In the genomic region with DNA sequence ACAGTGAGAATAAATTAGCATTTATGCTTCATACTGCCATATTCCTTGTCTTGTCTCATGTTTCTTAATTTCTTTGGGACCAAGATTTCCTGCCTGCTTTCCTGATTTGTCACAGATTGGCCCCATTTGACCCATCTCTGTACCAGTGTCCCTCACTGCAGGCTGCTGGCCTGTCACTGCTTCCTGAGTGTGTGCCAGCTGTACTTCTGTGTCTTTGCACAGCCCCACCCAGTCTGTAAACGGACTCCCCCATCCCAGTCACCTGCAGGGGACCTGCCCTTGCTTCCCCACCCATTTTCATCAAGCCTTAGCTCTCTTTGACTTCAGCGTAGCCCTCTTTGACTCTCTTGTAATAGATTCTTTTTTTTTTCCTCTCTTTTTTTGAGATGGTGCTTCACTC, we compare ENCODE assay signal across 35 cellular contexts.
DNase-seq lines count a peak whose midpoint lies in the region; ATAC-seq, FAIRE-seq and TF ChIP-seq lines count a peak whose summit lies in the region.
"Had no signal": no experiment of that assay in that cellular context is flagged by ENCODE, and none has a peak within 500 bp of the region (broad histone marks: within the 10 kb centered on the region; RNA-seq: fewer than 3 reads in every experiment).

No MANE protein-coding gene starts in this region.

- peak; percentile 97 for ATAC-seq in mucosa of descending colon
- no peak for ATAC-seq in stimulated activated naive CD8-positive, alpha-beta T cell treated with anti-CD3 and anti-CD28 coated beads, Interleukin-15, amount 100 ng/mL, for 72 hours
- ATAC-seq: activated CD8-positive, alpha-beta T cell treated with anti-CD3 and anti-CD28 coated beads for 36 hours; activated naive CD4-positive, alpha-beta T cell treated with anti-CD3 and anti-CD28 coated beads, Interleukin-2, amount 50 U/mL, for 72 hours; HepG2; naive thymus-derived CD4-positive, alpha-beta T cell; T-helper 17 cell had no signal

- no peak overlapping the region for H3K4me3 Mint-ChIP-seq in astrocyte (ENCODE audit: unreplicated experiment)
- H3K4me3 Mint-ChIP-seq in stimulated activated naive CD8-positive, alpha-beta T cell treated with anti-CD3 and anti-CD28 coated beads, Interleukin-15, amount 100 ng/mL, for 72 hours = no peak overlapping the region
- H3K4me3 Mint-ChIP-seq: activated CD8-positive, alpha-beta T cell treated with anti-CD3 and anti-CD28 coated beads for 36 hours; naive thymus-derived CD4-positive, alpha-beta T cell; T-helper 17 cell had no signal

- intact Hi-C loops in mucosa of descending colon (cut with DNase I, micrococcal nuclease) (no loop called here), tibial artery (cut with DNase I; ENCODE audit: low total_unique reads) (no loop called here)

- TF ChIP-seq CTCF in astrocyte (IDR thresholded peaks at IDR 0.05; ENCODE audit: insufficient read depth, low read depth, low read length) (no peak), mucosa of descending colon (IDR thresholded peaks at IDR 0.05) (no peak), tibial artery (IDR thresholded peaks at IDR 0.05) (no peak)

- H3K27me3 ChIP-seq in astrocyte (ENCODE audit: insufficient read depth, low read length) (no peaks in the 10 kb centered on the region), tibial artery (no peaks in the 10 kb centered on the region)

- H3K27ac Mint-ChIP-seq in astrocyte (ENCODE audit: unreplicated experiment) = peak overlapping the region; percentile 38
- no peak overlapping the region for H3K27ac Mint-ChIP-seq in stimulated activated naive CD8-positive, alpha-beta T cell treated with anti-CD3 and anti-CD28 coated beads, Interleukin-15, amount 100 ng/mL, for 72 hours
- H3K27ac Mint-ChIP-seq: activated CD8-positive, alpha-beta T cell treated with anti-CD3 and anti-CD28 coated beads for 36 hours; activated naive CD4-positive, alpha-beta T cell treated with anti-CD3 and anti-CD28 coated beads, Interleukin-2, amount 50 U/mL, for 72 hours; activated T-helper 2 cell treated with anti-CD3 and anti-CD28 coated beads, Interferon-gamma antibody, Interleukin-2, Interleukin-4, amounts not matched to agents 10 μg/mL and 5 μg/mL and 100 μg/mL, durations not matched to agents 14 hours and 24 hours and 36 hours; T-helper 17 cell had no signal

- H3K4me1 ChIP-seq in astrocyte (ENCODE audit: insufficient read depth, low read length) = peaks cover 22% of the 10 kb centered on the region
- peaks cover 9% of the 10 kb centered on the region for H3K4me1 ChIP-seq in mucosa of descending colon (ENCODE audit: low read depth)
- H3K4me1 ChIP-seq in tibial artery = peaks cover 0 to 55% (median 17%) of the 10 kb centered on the region in 4 donors

- no peak overlapping the region for H3K9ac ChIP-seq in astrocyte (ENCODE audit: low read length)

- no peak overlapping the region for H3K27ac ChIP-seq in astrocyte (ENCODE audit: low read depth, low read length)
- peak overlapping the region; percentile 37 to 47 for H3K27ac ChIP-seq in tibial artery
- H3K27ac ChIP-seq: 22Rv1, SK-N-MC had no signal

- peaks cover 21% of the 10 kb centered on the region for H4K20me1 ChIP-seq in astrocyte (ENCODE audit: insufficient read depth, low read length)

- H3K9me3 Mint-ChIP-seq in astrocyte (ENCODE audit: unreplicated experiment) = no peaks in the 10 kb centered on the region
- no peaks in the 10 kb centered on the region for H3K9me3 Mint-ChIP-seq in stimulated activated naive CD8-positive, alpha-beta T cell treated with anti-CD3 and anti-CD28 coated beads, Interleukin-15, amount 100 ng/mL, for 72 hours
- H3K9me3 Mint-ChIP-seq: activated CD8-positive, alpha-beta T cell treated with anti-CD3 and anti-CD28 coated beads for 36 hours; activated naive CD4-positive, alpha-beta T cell treated with anti-CD3 and anti-CD28 coated beads, Interleukin-2, amount 50 U/mL, for 72 hours; activated T-helper 2 cell treated with anti-CD3 and anti-CD28 coated beads, Interferon-gamma antibody, Interleukin-2, Interleukin-4, amounts not matched to agents 10 μg/mL and 5 μg/mL and 100 μg/mL, durations not matched to agents 14 hours and 24 hours and 36 hours; naive thymus-derived CD4-positive, alpha-beta T cell had no signal

- H3K4me2 ChIP-seq in astrocyte (ENCODE audit: low read length) = no peak overlapping the region
- H3K4me2 ChIP-seq: smooth muscle cell had no signal

- H2AFZ ChIP-seq in astrocyte (ENCODE audit: low read depth, low read length) = no peak overlapping the region

- no peak overlapping the region for H3K4me3 ChIP-seq in astrocyte (ENCODE audit: insufficient read depth, low read depth, low read length)
- no peak overlapping the region for H3K4me3 ChIP-seq in mucosa of descending colon
- no peak overlapping the region for H3K4me3 ChIP-seq in tibial artery
- H3K4me3 ChIP-seq: SK-N-MC, smooth muscle cell had no signal

- H3K36me3 ChIP-seq in astrocyte (ENCODE audit: insufficient read depth, low read length) (peaks cover 20% of the 10 kb centered on the region), mucosa of descending colon (ENCODE audit: low read depth) (no peaks in the 10 kb centered on the region), tibial artery (peaks cover 0 to 12% (median 8%) of the 10 kb centered on the region in 3 donors)

- no peaks in the 10 kb centered on the region for H3K9me3 ChIP-seq in astrocyte (ENCODE audit: insufficient read depth, low read depth, low read length)
- H3K9me3 ChIP-seq in mucosa of descending colon = no peaks in the 10 kb centered on the region
- H3K9me3 ChIP-seq in tibial artery = no peaks in the 10 kb centered on the region

- H3K79me2 ChIP-seq in astrocyte (ENCODE audit: insufficient read depth, low read length) = peaks cover 47% of the 10 kb centered on the region

- no peaks in the 10 kb centered on the region for H3K27me3 Mint-ChIP-seq in astrocyte (ENCODE audit: low read depth, unreplicated experiment)
- no peaks in the 10 kb centered on the region for H3K27me3 Mint-ChIP-seq in stimulated activated naive CD8-positive, alpha-beta T cell treated with anti-CD3 and anti-CD28 coated beads, Interleukin-15, amount 100 ng/mL, for 72 hours
- H3K27me3 Mint-ChIP-seq: activated CD8-positive, alpha-beta T cell treated with anti-CD3 and anti-CD28 coated beads for 36 hours had no signal

- DNase-seq in NCI-H748 (lab: John Stamatoyannopoulos, UW; ENCODE audit: unreplicated experiment) (peak; percentile 35), NCI-H748 treated with DMSO at 0.1 percent for 48 hours (lab: John Stamatoyannopoulos, UW) (no peak), astrocyte (ENCODE audit: low read depth) (no peak), mucosa of descending colon (peak; percentile 74 to 87 (median 78)), tibial artery (no peak), NCI-H187 treated with DMSO at 0.1 percent for 48 hours (lab: John Stamatoyannopoulos, UW) (no peak), AG08395 (ENCODE audit: low spot score) (no peak)
- DNase-seq in stimulated activated naive CD8-positive, alpha-beta T cell treated with anti-CD3 and anti-CD28 coated beads, Interleukin-15, amount 100 ng/mL, for 72 hours = no peak
- DNase-seq: activated CD8-positive, alpha-beta T cell treated with anti-CD3 and anti-CD28 coated beads for 36 hours; AML-193; anterior cingulate cortex; dermis blood vessel endothelial cell; DMS53; Kasumi-1; mesendoderm; naive thymus-derived CD4-positive, alpha-beta T cell; NCI-H1694 treated with DMSO at 0.1 percent for 48 hours; NCI-H524; occipital lobe; RPMI8226; stimulated activated CD4-positive, alpha-beta T cell treated with anti-CD3 and anti-CD28 coated beads, Interleukin-1b, Interleukin-23, amount 100 ng/mL, for 48 hours; stimulated activated CD8-positive, alpha-beta memory T cell treated with anti-CD3 and anti-CD28 coated beads, Interleukin-4, amount 100 ng/mL, for 48 hours; T-helper 17 cell had no signal

- peaks cover 23% of the 10 kb centered on the region for H3K36me3 Mint-ChIP-seq in astrocyte (ENCODE audit: low read depth, unreplicated experiment)
- H3K36me3 Mint-ChIP-seq: activated naive CD4-positive, alpha-beta T cell treated with anti-CD3 and anti-CD28 coated beads, Interleukin-2, amount 50 U/mL, for 72 hours; naive thymus-derived CD4-positive, alpha-beta T cell had no signal

- H3K4me1 Mint-ChIP-seq in astrocyte (ENCODE audit: low read depth, unreplicated experiment) = peaks cover 42% of the 10 kb centered on the region
- no peaks in the 10 kb centered on the region for H3K4me1 Mint-ChIP-seq in stimulated activated naive CD8-positive, alpha-beta T cell treated with anti-CD3 and anti-CD28 coated beads, Interleukin-15, amount 100 ng/mL, for 72 hours
- H3K4me1 Mint-ChIP-seq: naive thymus-derived CD4-positive, alpha-beta T cell; T-helper 17 cell had no signal

- no peak for FAIRE-seq in astrocyte (lab: Jason Lieb, UNC)
- FAIRE-seq: endometrium, frontal cortex, G401.6, GM19239, H54, HepG2, urothelium cell line had no signal

Comparison
In these comparisons a context has a peak if more than half of its experiments do, and no peak if none do; other contexts are left out.
1. DNase-seq: peak in NCI-H748 (single experiment) and mucosa of descending colon (3 of 3); none in NCI-H748 treated with DMSO at 0.1 percent for 48 hours (single experiment), astrocyte (single experiment), tibial artery (0 of 2), NCI-H187 treated with DMSO at 0.1 percent for 48 hours (single experiment), AG08395 (single experiment) and stimulated activated naive CD8-positive, alpha-beta T cell treated with anti-CD3 and anti-CD28 coated beads, Interleukin-15, amount 100 ng/mL, for 72 hours (0 of 2).